1 cellular context compared by ENCODE assay signal in genomic region chr20:18137412-18138265, GRCh38.
TF ChIP-seq lines count a peak whose summit lies in the region.

KAT14 (plus strand) TSS chr20:18137863; CDS start chr20:18142661, 4,798 bp downstream.
PET117 (plus strand) TSS chr20:18137863; CDS start chr20:18137956, 93 bp downstream.

TF ChIP-seq in HepG2, 621 proteins besides CTCF, POLR2A, EP300 and RAD21 (continued from another document and continues in another):
- TF ChIP-seq KLF15 (CRISPR knock-in tag; IDR thresholded peaks at IDR 0.05; ENCODE audit: borderline replicate concordance) (peak; percentile 99), MATR3 (CRISPR knock-in tag; IDR thresholded peaks at IDR 0.05) (no peak), EEA1 (CRISPR knock-in tag; IDR thresholded peaks at IDR 0.05; ENCODE audit: borderline replicate concordance) (peak; percentile 98), GPN1 (CRISPR knock-in tag; IDR thresholded peaks at IDR 0.05; ENCODE audit: borderline replicate concordance) (no peak), ELF3 (CRISPR knock-in tag; IDR thresholded peaks at IDR 0.05) (peak; percentile 76), RBM39 (IDR thresholded peaks at IDR 0.05; ENCODE audit: low read depth, low read length, poor library complexity, severe bottlenecking) (peak; percentile 98), ZNF34 (CRISPR knock-in tag; IDR thresholded peaks at IDR 0.05; ENCODE audit: borderline replicate concordance) (peak; percentile 62; the same call in 1 of the 2 replicates), ZFP1 (CRISPR knock-in tag; IDR thresholded peaks at IDR 0.05) (peak; percentile 51; the same call in 1 of the 2 replicates), ZBTB42 (CRISPR knock-in tag; IDR thresholded peaks at IDR 0.05) (peak; percentile 93; the same call in 1 of the 2 replicates), BRCA1 (CRISPR knock-in tag; IDR thresholded peaks at IDR 0.05) (peak; percentile 99), ZNF766 (CRISPR knock-in tag; IDR thresholded peaks at IDR 0.05; ENCODE audit: borderline replicate concordance) (peak; percentile 99), ZNF660 (CRISPR knock-in tag; IDR thresholded peaks at IDR 0.05; ENCODE audit: borderline replicate concordance, low read depth) (no peak), IRX3 (CRISPR knock-in tag; IDR thresholded peaks at IDR 0.05; ENCODE audit: borderline replicate concordance, low read depth) (peak; percentile 99), ZNF558 (CRISPR knock-in tag; IDR thresholded peaks at IDR 0.05; ENCODE audit: borderline replicate concordance) (peak; percentile 98; the same call in 1 of the 2 replicates), SSRP1 (CRISPR knock-in tag; IDR thresholded peaks at IDR 0.05) (no peak), GTF3A (CRISPR knock-in tag; conservative IDR thresholded peaks at IDR 0.05) (no peak), ZBTB1 (CRISPR knock-in tag; IDR thresholded peaks at IDR 0.05; ENCODE audit: borderline replicate concordance) (no peak), ZNF143 (CRISPR knock-in tag; IDR thresholded peaks at IDR 0.05) (peak; percentile 78), HHEX (CRISPR knock-in tag; IDR thresholded peaks at IDR 0.05) (no peak), TIGD3 (CRISPR knock-in tag; IDR thresholded peaks at IDR 0.05; ENCODE audit: borderline replicate concordance) (no peak), ZNF280D (CRISPR knock-in tag; IDR thresholded peaks at IDR 0.05) (peak; percentile 89), ZSCAN21 (CRISPR knock-in tag; IDR thresholded peaks at IDR 0.05; ENCODE audit: borderline replicate concordance) (peak; percentile 99), RBAK (CRISPR knock-in tag; IDR thresholded peaks at IDR 0.05) (peak; percentile 48; the same call in 1 of the 2 replicates), ZMYM3 (CRISPR knock-in tag; IDR thresholded peaks at IDR 0.05) (peak; percentile 97), ARHGAP35 (CRISPR knock-in tag; IDR thresholded peaks at IDR 0.05; ENCODE audit: borderline replicate concordance) (peak; percentile 99), ZNF687 (CRISPR knock-in tag; IDR thresholded peaks at IDR 0.05) (peak; percentile 99), ZNF124 (CRISPR knock-in tag; IDR thresholded peaks at IDR 0.05) (peak; percentile 89; the same call in 1 of the 2 replicates), ZNF33A (CRISPR knock-in tag; IDR thresholded peaks at IDR 0.05; ENCODE audit: borderline replicate concordance) (no peak), ATF7-NPFF (CRISPR knock-in tag; IDR thresholded peaks at IDR 0.05; ENCODE audit: low read depth) (peak; percentile 99), ZGPAT (CRISPR knock-in tag; IDR thresholded peaks at IDR 0.05) (peak; percentile 100), SPEN (CRISPR knock-in tag; IDR thresholded peaks at IDR 0.05; ENCODE audit: low read depth) (peak; percentile 99), ZNF354B (CRISPR knock-in tag; IDR thresholded peaks at IDR 0.05) (no peak), RAD51 (IDR thresholded peaks at IDR 0.05; ENCODE audit: borderline replicate concordance) (peak; percentile 98), SRY (CRISPR knock-in tag; IDR thresholded peaks at IDR 0.05) (peak; percentile 97), EED (CRISPR knock-in tag; IDR thresholded peaks at IDR 0.05) (peak; percentile 95), NCOA5 (CRISPR knock-in tag; IDR thresholded peaks at IDR 0.05) (peak; percentile 88; the same call in 1 of the 2 replicates), ZNF609 (CRISPR knock-in tag; IDR thresholded peaks at IDR 0.05; ENCODE audit: borderline replicate concordance) (peak; percentile 72; the same call in 1 of the 2 replicates), ZSCAN12 (CRISPR knock-in tag; IDR thresholded peaks at IDR 0.05) (peak; percentile 99), ZNF18 (CRISPR knock-in tag; IDR thresholded peaks at IDR 0.05; ENCODE audit: insufficient replicate concordance) (peak; percentile 98), ZNF782 (CRISPR knock-in tag; IDR thresholded peaks at IDR 0.05; ENCODE audit: borderline replicate concordance) (peak; percentile 95), FIP1L1 (IDR thresholded peaks at IDR 0.05; ENCODE audit: borderline replicate concordance, insufficient read depth, low read depth, low read length) (no peak; the same call in 1 of the 2 replicates), PREB (CRISPR knock-in tag; IDR thresholded peaks at IDR 0.05) (0 out of 2 replicates have a peak, but pooled peaks have one; percentile 96), ZUFSP (CRISPR knock-in tag; IDR thresholded peaks at IDR 0.05; ENCODE audit: borderline replicate concordance) (no peak)
